ENCODE assay signal across 12 cellular contexts in genomic region chr2:10269711-10270610, GRCh38.
DNase-seq lines count a peak whose midpoint lies in the region; ATAC-seq, FAIRE-seq and TF ChIP-seq lines count a peak whose summit lies in the region.
"Had no signal": no experiment of that assay in that cellular context is flagged by ENCODE, and none has a peak within 500 bp of the region (broad histone marks: within the 10 kb centered on the region; RNA-seq: fewer than 3 reads in every experiment).

No MANE protein-coding gene starts in this region.

- H3K27ac ChIP-seq in BLaER1 treated with 17β-estradiol and CSF1 and Interleukin-3, amounts not matched to agents 10 nM and 100 nM, result peak overlapping the region in 1 of 11 experiments; percentile 23; a peak in 1 of 22 replicates
- H3K27ac ChIP-seq in coronary artery, result no peak overlapping the region
- H3K27ac ChIP-seq: neural progenitor cell, SK-N-MC had no signal

- no peak for FAIRE-seq in urothelium cell line (lab: Jason Lieb, UNC)

- H3K36me3 ChIP-seq in BLaER1 treated with 17β-estradiol and CSF1 and Interleukin-3, amounts not matched to agents 10 nM and 100 nM, result no peaks in the 10 kb centered on the region
- no peaks in the 10 kb centered on the region for H3K36me3 ChIP-seq in mucosa of stomach (ENCODE audit: control insufficient read depth, insufficient read depth, low read length)
- H3K36me3 ChIP-seq: MG63, neural progenitor cell had no signal

- H3K9ac ChIP-seq in BLaER1 treated with 17β-estradiol and CSF1 and Interleukin-3, amounts not matched to agents 10 nM and 100 nM, result peak overlapping the region in 2 of 11 experiments; percentile 9 to 16; a peak in 2 of 22 replicates
- peak overlapping the region; percentile 38 for H3K9ac ChIP-seq in mucosa of stomach (ENCODE audit: low read length)
- H3K9ac ChIP-seq: neural progenitor cell had no signal

- no peak for TF ChIP-seq EP300 in Ishikawa (IDR thresholded peaks at IDR 0.05; ENCODE audit: borderline replicate concordance)

- TF ChIP-seq CTCF in coronary artery (IDR thresholded peaks at IDR 0.05), result no peak

- DNase-seq in coronary artery (ENCODE audit: low spot score) (peak; percentile 56), urothelium cell line (ENCODE audit: low spot score) (no peak), NCI-H1930 (lab: John Stamatoyannopoulos, UW) (no peak), AG08396 (ENCODE audit: low spot score) (no peak)
- DNase-seq: NCI-H2107 had no signal

- H3K4me3 ChIP-seq in BLaER1 treated with 17β-estradiol and CSF1 and Interleukin-3, amounts not matched to agents 10 nM and 100 nM, result no peak overlapping the region
- no peak overlapping the region for H3K4me3 ChIP-seq in coronary artery
- H3K4me3 ChIP-seq in mucosa of stomach (ENCODE audit: low read length), result no peak overlapping the region
- H3K4me3 ChIP-seq: MG63, neural progenitor cell, SK-N-MC had no signal

- no peaks in the 10 kb centered on the region for H3K9me3 ChIP-seq in BLaER1 treated with 17β-estradiol and CSF1 and Interleukin-3, amounts not matched to agents 10 nM and 100 nM (replicated peaks in 1 of 11)
- H3K9me3 ChIP-seq in mucosa of stomach (ENCODE audit: control insufficient read depth, low read length), result no peaks in the 10 kb centered on the region
- H3K9me3 ChIP-seq: MG63 had no signal

- no peak for TF ChIP-seq RAD21 in Ishikawa (IDR thresholded peaks at IDR 0.05; ENCODE audit: low read depth)

- peaks cover 0 to 11% (median 0%) of the 10 kb centered on the region in 11 experiments; a peak in 1 of 22 replicates for H4K20me1 ChIP-seq in BLaER1 treated with 17β-estradiol and CSF1 and Interleukin-3, amounts not matched to agents 10 nM and 100 nM

- no peak for ATAC-seq in HG02678 (IDR thresholded peaks at IDR 0.05; ENCODE audit: unreplicated experiment)

- H3K27me3 ChIP-seq in BLaER1 treated with 17β-estradiol and CSF1 and Interleukin-3, amounts not matched to agents 10 nM and 100 nM, result no peaks in the 10 kb centered on the region
- no peaks in the 10 kb centered on the region for H3K27me3 ChIP-seq in mucosa of stomach (ENCODE audit: control insufficient read depth, insufficient read depth, low read length)
- H3K27me3 ChIP-seq: MG63, neural progenitor cell had no signal

- H3K4me2 ChIP-seq in BLaER1 treated with 17β-estradiol and CSF1 and Interleukin-3, amounts not matched to agents 10 nM and 100 nM, result peak overlapping the region in 10 of 11 experiments; percentile 16 to 68 (median 39); a peak in 17 of 22 replicates
- H3K4me2 ChIP-seq: neural progenitor cell had no signal

- H3K4me1 ChIP-seq in BLaER1 treated with 17β-estradiol and CSF1 and Interleukin-3, amounts not matched to agents 10 nM and 100 nM, result peaks cover 11 to 14% (median 12%) of the 10 kb centered on the region in 10 experiments; a peak in 18 of 20 replicates
- peaks cover 42% of the 10 kb centered on the region for H3K4me1 ChIP-seq in mucosa of stomach (ENCODE audit: control insufficient read depth, insufficient read depth, low read length)
- H3K4me1 ChIP-seq: neural progenitor cell had no signal

TF ChIP-seq in Ishikawa, 13 proteins besides CTCF, POLR2A, EP300 and RAD21:
- TF ChIP-seq MAX (IDR thresholded peaks at IDR 0.05) (no peak), TCF12 (IDR thresholded peaks at IDR 0.05; ENCODE audit: low read depth) (no peak), USF1 (IDR thresholded peaks at IDR 0.05) (0 out of 2 replicates have a peak, but pooled peaks have one; percentile 40), TEAD4 (IDR thresholded peaks at IDR 0.05) (no peak), EGR1 (IDR thresholded peaks at IDR 0.05) (no peak)
